Comparison of ENCODE assay signal across 1 cellular context in the genomic region with DNA sequence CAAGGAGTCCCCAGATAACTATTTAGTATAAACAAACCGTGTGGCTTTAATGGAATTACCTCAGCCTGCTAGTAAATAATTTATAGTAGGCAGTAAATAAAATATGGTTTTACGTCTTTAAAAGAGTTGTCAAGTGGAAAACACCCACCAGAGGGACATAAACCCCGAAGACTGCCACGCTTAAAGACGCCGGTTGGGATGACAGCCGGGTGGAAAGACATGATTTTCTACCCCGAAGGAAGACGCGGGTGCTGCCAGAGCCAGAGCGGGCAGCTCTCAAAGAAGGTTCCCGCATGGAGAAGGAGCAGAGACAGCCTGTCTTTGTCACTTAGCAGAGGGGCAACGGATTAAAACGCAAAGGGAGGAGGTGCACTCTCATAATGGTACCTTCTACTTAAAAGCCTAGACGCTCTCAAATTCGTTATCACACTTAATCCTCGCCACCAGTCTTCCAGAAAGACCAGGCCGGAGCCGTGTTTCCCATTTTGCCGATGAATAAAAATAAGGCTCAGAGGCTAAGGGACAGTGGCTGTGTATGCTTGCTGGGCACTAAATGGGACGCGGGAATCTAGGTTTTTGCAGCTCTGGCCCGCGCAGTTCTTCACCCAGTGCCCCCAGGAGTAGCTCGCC.
TF ChIP-seq lines count a peak whose summit lies in the region.

No MANE protein-coding gene starts in this region.

TF ChIP-seq in GM23338, 12 proteins besides CTCF, POLR2A, EP300 and RAD21 (continued from another document):
- no peak for TF ChIP-seq ZNF462 (CRISPR knock-in tag; IDR thresholded peaks at IDR 0.05)
